In genomic region chr1:84510165-84510564, GRCh38 we compare ENCODE assay signal across 2 cellular contexts.
TF ChIP-seq lines count a peak whose summit lies in the region.

No MANE protein-coding gene starts in this region.

TF ChIP-seq in IMR-90, 13 proteins besides CTCF, POLR2A, EP300 and RAD21:
- no peak for TF ChIP-seq SMC3 (IDR thresholded peaks at IDR 0.05; ENCODE audit: low read depth, low read length)
- TF ChIP-seq ELK1 (IDR thresholded peaks at IDR 0.05; ENCODE audit: borderline replicate concordance, low read depth, low read length): no peak
- TF ChIP-seq USF2 (IDR thresholded peaks at IDR 0.05; ENCODE audit: low read depth, low read length): no peak
- TF ChIP-seq RFX5 (IDR thresholded peaks at IDR 0.05; ENCODE audit: low read depth, low read length): no peak
- peak; percentile 74 for TF ChIP-seq MAFK (IDR thresholded peaks at IDR 0.05; ENCODE audit: low read depth, low read length)
TF ChIP-seq in IMR-90: peak in this region for 1.

TF ChIP-seq in K562, 482 proteins besides CTCF, POLR2A, EP300 and RAD21:
- TF ChIP-seq MIER1 (IDR thresholded peaks at IDR 0.05; ENCODE audit: low read depth) (no peak), BMI1 (IDR thresholded peaks at IDR 0.05; ENCODE audit: low read length) (no peak), C11orf30 (IDR thresholded peaks at IDR 0.05; ENCODE audit: low read depth) (peak; percentile 87), RBM25 (IDR thresholded peaks at IDR 0.05; ENCODE audit: low read depth, low read length, severe bottlenecking) (peak; percentile 20), PRMT5 (CRISPR knock-in tag; IDR thresholded peaks at IDR 0.05) (no peak), FOXO4 (CRISPR knock-in tag; IDR thresholded peaks at IDR 0.05) (no peak), MAFG (tag; conservative IDR thresholded peaks at IDR 0.05) (peak; percentile 81), MAFF (IDR thresholded peaks at IDR 0.05; ENCODE audit: low read length) (peak; percentile 70), ARID4B (CRISPR knock-in tag; IDR thresholded peaks at IDR 0.05) (no peak), ZNF316 (IDR thresholded peaks at IDR 0.05) (peak; percentile 94), MAFK (IDR thresholded peaks at IDR 0.05; ENCODE audit: low read length) (peak; percentile 69)
